10 cellular contexts compared by ENCODE assay signal in the genomic region with DNA sequence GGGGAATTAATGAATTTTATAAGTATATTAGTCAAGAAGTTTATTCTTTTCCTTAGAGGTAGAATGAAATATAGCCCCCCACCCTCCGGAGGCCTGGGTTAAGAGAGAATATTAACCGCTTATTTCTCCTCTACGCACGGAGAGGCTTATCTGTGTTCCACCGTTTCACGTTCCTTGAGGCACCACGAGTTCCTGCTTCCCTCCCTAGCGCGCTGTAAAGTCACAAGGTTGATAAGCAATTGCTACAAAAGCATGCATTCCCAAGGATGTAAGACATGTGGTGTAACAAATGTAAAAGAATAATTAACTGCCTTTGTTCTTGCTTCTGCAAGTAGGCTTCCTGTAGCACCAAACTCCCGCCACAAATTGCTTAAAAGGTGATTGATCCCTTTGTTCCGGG. TPM values are rescaled to one million over a fixed set of nuclear protein-coding genes. Genes with fewer than 3 reads are reported as not detected.
DNase-seq lines count a peak whose midpoint lies in the region; ATAC-seq, FAIRE-seq and TF ChIP-seq lines count a peak whose summit lies in the region.
"Had no signal": no experiment of that assay in that cellular context is flagged by ENCODE, and none has a peak within 500 bp of the region (broad histone marks: within the 10 kb centered on the region; RNA-seq: fewer than 3 reads in every experiment).

No MANE protein-coding gene starts in this region.

- no TSS peak for BruUV-seq in endothelial cell of umbilical vein (replicated peaks; lab: Mats Ljungman, UMichigan)

- FAIRE-seq in endothelial cell of umbilical vein (lab: Jason Lieb, UNC) = no peak
- FAIRE-seq: GM12892 had no signal

- H3K4me1 ChIP-seq in GM23248 (ENCODE audit: insufficient read depth) (peaks cover 35% of the 10 kb centered on the region), endothelial cell of umbilical vein (ENCODE audit: control insufficient read depth, extremely low read depth, insufficient read depth, low read length) (peaks cover 17% of the 10 kb centered on the region), gastrocnemius medialis (peaks cover 18 to 23% of the 10 kb centered on the region in 2 donors)

- peak overlapping the region; percentile 90 for H3K4me3 ChIP-seq in GM23248
- H3K4me3 ChIP-seq in SK-N-MC = peak overlapping the region; percentile 96
- H3K4me3 ChIP-seq in endothelial cell of umbilical vein (replicated peaks in 1 of 3; ENCODE audit: insufficient read depth in 1 of 3, low read depth in 1 of 3, low read length in 3 of 3) = peak overlapping the region in 1 of 3 experiments; percentile 83
- peak overlapping the region in 3 of 4 donors; percentile 72 to 87 (median 86) for H3K4me3 ChIP-seq in gastrocnemius medialis

- H3F3A ChIP-seq in GM23248 (ENCODE audit: insufficient read depth) = peaks cover 67% of the 10 kb centered on the region

- DNase-seq in GM23248 = no peak
- DNase-seq in SK-N-MC (ENCODE audit: low read depth, low spot score) = no peak
- no peak for DNase-seq in endothelial cell of umbilical vein (ENCODE audit: low read depth, low spot score)
- no peak for DNase-seq in gastrocnemius medialis
- no peak for DNase-seq in NCI-H82 treated with DMSO at 0.1 percent for 48 hours (lab: John Stamatoyannopoulos, UW; ENCODE audit: unreplicated experiment)
- no peak for DNase-seq in activated effector memory CD4-positive, alpha-beta T cell treated with anti-CD3 and anti-CD28 coated beads, Interleukin-2, amount 50 U/mL, for 16 hours
- DNase-seq in NCI-H2107 (lab: John Stamatoyannopoulos, UW) = no peak
- DNase-seq: NCI-H1048; stimulated activated naive CD4-positive, alpha-beta T cell had no signal

- H3K27ac ChIP-seq in GM23248 (no peak overlapping the region), SK-N-MC (peak overlapping the region; percentile 67; the same call in 1 of the 2 replicates), endothelial cell of umbilical vein (ENCODE audit: insufficient read depth, low read depth, low read length) (peak overlapping the region; percentile 72), gastrocnemius medialis (peak overlapping the region; percentile 84 to 95 (median 90))

- intact Hi-C loops in endothelial cell of umbilical vein (cut with micrococcal nuclease) = loop anchor here (2.0 to 5.0 kb wide), 2 partner anchors 21 to 630 kb away; no protein-coding TSS in a partner anchor
- intact Hi-C loops in gastrocnemius medialis (cut with DNase I; ENCODE audit: low total_unique reads) = loop anchor here (2.0 to 5.0 kb wide), 2 partner anchors 60 to 291 kb away; a partner anchor contains a TSS

- in situ Hi-C loops in GM23248 (cut with MboI) = no loop called here
- in situ Hi-C loops in gastrocnemius medialis (cut with MboI; ENCODE audit: low sequenced_read_pairs in 4 of 4) = loop anchor here in 2 of 4 donors (5.0 to 10.0 kb wide), 2 partner anchors 35 to 287 kb away; a partner anchor contains a TSS

- no peak for ATAC-seq in gastrocnemius medialis

- H3K79me2 ChIP-seq in GM23248 (ENCODE audit: insufficient read depth) (peaks cover 46% of the 10 kb centered on the region), endothelial cell of umbilical vein (ENCODE audit: control insufficient read depth, insufficient read depth, low read length) (peaks cover 17% of the 10 kb centered on the region)

- H3K9ac ChIP-seq in GM23248 (peak overlapping the region; percentile 98), SK-N-MC (ENCODE audit: insufficient read length) (peak overlapping the region; percentile 97), endothelial cell of umbilical vein (replicated peaks; ENCODE audit: extremely low read depth, insufficient read depth, low read length) (peak overlapping the region; percentile 83)

- H4K20me1 ChIP-seq in GM23248 (ENCODE audit: insufficient read depth) = no peaks in the 10 kb centered on the region
- H4K20me1 ChIP-seq in endothelial cell of umbilical vein (replicated peaks; ENCODE audit: control insufficient read depth, extremely low read depth, insufficient read depth, low read length) = no peaks in the 10 kb centered on the region

- H3K9me3 ChIP-seq in GM23248 (ENCODE audit: low read depth) = no peaks in the 10 kb centered on the region
- H3K9me3 ChIP-seq in SK-N-MC (ENCODE audit: low read depth, low read length) = no peaks in the 10 kb centered on the region
- H3K9me3 ChIP-seq in endothelial cell of umbilical vein (replicated peaks; ENCODE audit: control insufficient read depth, insufficient read depth, low read length) = no peaks in the 10 kb centered on the region
- H3K9me3 ChIP-seq in gastrocnemius medialis = no peaks in the 10 kb centered on the region

- H2AFZ ChIP-seq in GM23248 (no peak overlapping the region), endothelial cell of umbilical vein (ENCODE audit: low read depth, low read length) (no peak overlapping the region)

- POLR2A ChIA-PET in endothelial cell of umbilical vein (lab: Charles Lee) = no interaction called here

- H3K9me1 ChIP-seq in endothelial cell of umbilical vein (replicated peaks; ENCODE audit: control insufficient read depth, extremely low read depth, insufficient read depth, low read length) = no peaks in the 10 kb centered on the region

- CTCF ChIA-PET in endothelial cell of umbilical vein (lab: Charles Lee) = no interaction called here

- peaks cover 17% of the 10 kb centered on the region; the same call in 1 of the 2 replicates for H3K36me3 ChIP-seq in GM23248 (ENCODE audit: low read depth)
- H3K36me3 ChIP-seq in SK-N-MC (ENCODE audit: insufficient read depth, low read length) = peaks cover 33% of the 10 kb centered on the region
- H3K36me3 ChIP-seq in endothelial cell of umbilical vein (ENCODE audit: control insufficient read depth in 2 of 2, extremely low read depth in 1 of 2, insufficient read depth in 2 of 2, low read length in 2 of 2) = no peaks in the 10 kb centered on the region
- peaks cover 0 to 40% of the 10 kb centered on the region in 2 donors for H3K36me3 ChIP-seq in gastrocnemius medialis

- TF ChIP-seq CTCF in endothelial cell of umbilical vein (IDR thresholded peaks at IDR 0.05; ENCODE audit: extremely low read depth in 1 of 2, insufficient read depth in 1 of 2, low read depth in 1 of 2, low read length in 2 of 2) (no peak), gastrocnemius medialis (IDR thresholded peaks at IDR 0.05 in 4 of 5, conservative IDR thresholded peaks at IDR 0.05 in 1 of 5) (no peak)

- no peaks in the 10 kb centered on the region for H3K9me2 ChIP-seq in GM23248 (ENCODE audit: insufficient read depth)

- H3K27me3 ChIP-seq in GM23248 (replicated peaks; ENCODE audit: insufficient read depth) = no peaks in the 10 kb centered on the region
- no peaks in the 10 kb centered on the region for H3K27me3 ChIP-seq in endothelial cell of umbilical vein (ENCODE audit: control insufficient read depth in 2 of 2, insufficient read depth in 2 of 2, low read length in 2 of 2)
- H3K27me3 ChIP-seq in gastrocnemius medialis = no peaks in the 10 kb centered on the region

- WGBS in GM23248 (ENCODE audit: low coverage in 1 of 2, low lambda C conversion rate in 2 of 2, missing lambda C conversion rate in 2 of 2), 2 experiments = 82 to 83% methylated on average over 11 of the region's 11 CpGs

- TF ChIP-seq POLR2A in endothelial cell of umbilical vein (IDR thresholded peaks at IDR 0.05; ENCODE audit: low read depth, low read length) (no peak), gastrocnemius medialis (IDR thresholded peaks at IDR 0.05) (no peak)

- dilution Hi-C loops in endothelial cell of umbilical vein (cut with MboI; ENCODE audit: extremely low pct_ligation_motif_present, low sequenced_read_pairs) = no loop called here

- H3K4me2 ChIP-seq in GM23248 (ENCODE audit: unreplicated experiment) (peak overlapping the region; percentile 100), endothelial cell of umbilical vein (ENCODE audit: insufficient read depth, low read length) (peak overlapping the region; percentile 86)

TF ChIP-seq in endothelial cell of umbilical vein, 7 proteins besides CTCF, POLR2A, EP300 and RAD21 (continues in another document):
- TF ChIP-seq FOS (IDR thresholded peaks at IDR 0.05; ENCODE audit: borderline replicate concordance, insufficient read depth, low read length) (no peak), POLR2AphosphoS5 (IDR thresholded peaks at IDR 0.05; ENCODE audit: insufficient read depth, low read depth, low read length) (no peak), EZH2 (IDR thresholded peaks at IDR 0.05; ENCODE audit: borderline replicate concordance, low read depth, low read length, severe bottlenecking) (no peak), GATA2 (IDR thresholded peaks at IDR 0.05; ENCODE audit: insufficient read depth, insufficient read length, low read depth, low read length) (no peak), MYC (IDR thresholded peaks at IDR 0.05; ENCODE audit: low read depth, low read length) (no peak)
- TF ChIP-seq, protein P1, sequence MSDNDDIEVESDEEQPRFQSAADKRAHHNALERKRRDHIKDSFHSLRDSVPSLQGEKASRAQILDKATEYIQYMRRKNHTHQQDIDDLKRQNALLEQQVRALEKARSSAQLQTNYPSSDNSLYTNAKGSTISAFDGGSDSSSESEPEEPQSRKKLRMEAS (IDR thresholded peaks at IDR 0.05; ENCODE audit: insufficient read depth, insufficient read length) = no peak

RNA-seq across cellular contexts. Expression of a gene that starts 1.5 kb away (rescaled TPM):
- 17.8 and 22.0 TPM in 2 replicates for total RNA-seq in GM23248 (2014; rRNA removed; shearing (Covaris generic))
- polyA plus RNA-seq in GM23248 (2016; fragmentation: Nextera tagmentation; extraction: Ambion mirVana) (17.6 and 19.7 TPM in 2 replicates), endothelial cell of umbilical vein (2.5 and 3.3 TPM in 2 replicates)
- total RNA-seq in endothelial cell of umbilical vein (6.6 and 7.6 TPM in 2 replicates), gastrocnemius medialis (1 to 10 TPM; 2.1 to 3.7 (median 3.4) TPM)
- 3.2 and 3.3 TPM in 2 replicates for polyA plus RNA-seq in endothelial cell of umbilical vein (2011; cell fraction: cytosol; rRNA removed)
- polyA plus RNA-seq in endothelial cell of umbilical vein (2011; cell fraction: nucleus; rRNA removed) = 3.5 and 5.6 TPM in 2 replicates
- 7.1 TPM in 2 replicates for polyA plus RNA-seq in endothelial cell of umbilical vein (2012)
- polyA minus RNA-seq in endothelial cell of umbilical vein = 6.1 and 7.3 TPM in 2 replicates
- 4.0 TPM for polyA minus RNA-seq in endothelial cell of umbilical vein (2011; cell fraction: cytosol; rRNA and poly(A)+ RNA removed)
- 4.4 and 6.6 TPM in 2 replicates for polyA minus RNA-seq in endothelial cell of umbilical vein (2011; cell fraction: nucleus; rRNA and poly(A)+ RNA removed)

RNA-seq across cellular contexts. Expression of a gene that starts 35.1 kb away (rescaled TPM):
- 19.7 and 38.2 TPM in 2 replicates for total RNA-seq in GM23248 (2014; rRNA removed; shearing (Covaris generic))
- 7.4 and 9.1 TPM in 2 replicates for polyA plus RNA-seq in GM23248 (2016; fragmentation: Nextera tagmentation; extraction: Ambion mirVana)
- 51.2 and 53.5 TPM in 2 replicates for total RNA-seq in endothelial cell of umbilical vein
- 25.6 and 38.0 TPM in 2 replicates for polyA plus RNA-seq in endothelial cell of umbilical vein
- 21.7 and 24.5 TPM in 2 replicates for polyA plus RNA-seq in endothelial cell of umbilical vein (2011; cell fraction: cytosol; rRNA removed)
- polyA plus RNA-seq in endothelial cell of umbilical vein (2011; cell fraction: nucleus; rRNA removed) = 110 and 198 TPM in 2 replicates
- 22.5 and 26.8 TPM in 2 replicates for polyA plus RNA-seq in endothelial cell of umbilical vein (2012)
- 35.7 and 43.9 TPM in 2 replicates for polyA minus RNA-seq in endothelial cell of umbilical vein
- 18.8 TPM for polyA minus RNA-seq in endothelial cell of umbilical vein (2011; cell fraction: cytosol; rRNA and poly(A)+ RNA removed)
- polyA minus RNA-seq in endothelial cell of umbilical vein (2011; cell fraction: nucleus; rRNA and poly(A)+ RNA removed) = 123 and 145 TPM in 2 replicates
- 100 to 1,000 TPM in 1 of 4 donors, 10 to 100 TPM in 3; 25.3 to 103 (median 47.5) TPM for total RNA-seq in gastrocnemius medialis
